Comparison of ENCODE assay signal across 1 cellular context in the genomic region with DNA sequence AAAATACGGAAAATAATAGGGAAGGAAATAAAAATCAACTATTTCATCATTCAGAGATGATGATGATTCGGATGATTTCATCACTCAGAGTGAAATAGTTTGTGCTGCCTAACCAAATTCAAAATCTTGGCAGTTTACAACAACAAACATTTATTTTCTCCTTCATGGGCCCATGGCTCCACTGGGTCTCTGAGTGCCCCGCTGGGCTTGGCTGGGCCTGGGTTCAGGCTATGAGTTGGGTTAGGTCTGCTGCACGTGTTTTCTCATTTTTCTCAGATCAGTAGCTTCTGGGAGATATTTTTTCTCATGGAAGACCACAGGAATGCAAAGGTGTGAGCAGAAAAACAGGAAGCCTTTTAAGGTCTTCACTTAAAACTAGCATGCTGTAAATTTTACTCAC.
TF ChIP-seq lines count a peak whose summit lies in the region.

No MANE protein-coding gene starts in this region.

TF ChIP-seq in GM23338, 12 proteins besides CTCF, POLR2A, EP300 and RAD21 (continued from another document):
- TF ChIP-seq ZNF462 (CRISPR knock-in tag; IDR thresholded peaks at IDR 0.05) = no peak
- TF ChIP-seq CREB1 (CRISPR knock-in tag; IDR thresholded peaks at IDR 0.05; ENCODE audit: low read depth) = no peak
- no peak for TF ChIP-seq STAT1 (IDR thresholded peaks at IDR 0.05; ENCODE audit: unreplicated experiment)
- no peak for TF ChIP-seq POLR2AphosphoS5 (IDR thresholded peaks at IDR 0.05; ENCODE audit: low read depth)
- TF ChIP-seq JUNB (IDR thresholded peaks at IDR 0.05; ENCODE audit: unreplicated experiment) = no peak
- TF ChIP-seq, protein P1, sequence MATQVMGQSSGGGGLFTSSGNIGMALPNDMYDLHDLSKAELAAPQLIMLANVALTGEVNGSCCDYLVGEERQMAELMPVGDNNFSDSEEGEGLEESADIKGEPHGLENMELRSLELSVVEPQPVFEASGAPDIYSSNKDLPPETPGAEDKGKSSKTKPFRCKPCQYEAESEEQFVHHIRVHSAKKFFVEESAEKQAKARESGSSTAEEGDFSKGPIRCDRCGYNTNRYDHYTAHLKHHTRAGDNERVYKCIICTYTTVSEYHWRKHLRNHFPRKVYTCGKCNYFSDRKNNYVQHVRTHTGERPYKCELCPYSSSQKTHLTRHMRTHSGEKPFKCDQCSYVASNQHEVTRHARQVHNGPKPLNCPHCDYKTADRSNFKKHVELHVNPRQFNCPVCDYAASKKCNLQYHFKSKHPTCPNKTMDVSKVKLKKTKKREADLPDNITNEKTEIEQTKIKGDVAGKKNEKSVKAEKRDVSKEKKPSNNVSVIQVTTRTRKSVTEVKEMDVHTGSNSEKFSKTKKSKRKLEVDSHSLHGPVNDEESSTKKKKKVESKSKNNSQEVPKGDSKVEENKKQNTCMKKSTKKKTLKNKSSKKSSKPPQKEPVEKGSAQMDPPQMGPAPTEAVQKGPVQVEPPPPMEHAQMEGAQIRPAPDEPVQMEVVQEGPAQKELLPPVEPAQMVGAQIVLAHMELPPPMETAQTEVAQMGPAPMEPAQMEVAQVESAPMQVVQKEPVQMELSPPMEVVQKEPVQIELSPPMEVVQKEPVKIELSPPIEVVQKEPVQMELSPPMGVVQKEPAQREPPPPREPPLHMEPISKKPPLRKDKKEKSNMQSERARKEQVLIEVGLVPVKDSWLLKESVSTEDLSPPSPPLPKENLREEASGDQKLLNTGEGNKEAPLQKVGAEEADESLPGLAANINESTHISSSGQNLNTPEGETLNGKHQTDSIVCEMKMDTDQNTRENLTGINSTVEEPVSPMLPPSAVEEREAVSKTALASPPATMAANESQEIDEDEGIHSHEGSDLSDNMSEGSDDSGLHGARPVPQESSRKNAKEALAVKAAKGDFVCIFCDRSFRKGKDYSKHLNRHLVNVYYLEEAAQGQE (IDR thresholded peaks at IDR 0.05; ENCODE audit: unreplicated experiment) = no peak
- TF ChIP-seq ZNF114 (CRISPR knock-in tag; IDR thresholded peaks at IDR 0.05) = no peak
- no peak for TF ChIP-seq EZH2 (IDR thresholded peaks at IDR 0.05; ENCODE audit: low read depth, unreplicated experiment)
- TF ChIP-seq, protein P2, sequence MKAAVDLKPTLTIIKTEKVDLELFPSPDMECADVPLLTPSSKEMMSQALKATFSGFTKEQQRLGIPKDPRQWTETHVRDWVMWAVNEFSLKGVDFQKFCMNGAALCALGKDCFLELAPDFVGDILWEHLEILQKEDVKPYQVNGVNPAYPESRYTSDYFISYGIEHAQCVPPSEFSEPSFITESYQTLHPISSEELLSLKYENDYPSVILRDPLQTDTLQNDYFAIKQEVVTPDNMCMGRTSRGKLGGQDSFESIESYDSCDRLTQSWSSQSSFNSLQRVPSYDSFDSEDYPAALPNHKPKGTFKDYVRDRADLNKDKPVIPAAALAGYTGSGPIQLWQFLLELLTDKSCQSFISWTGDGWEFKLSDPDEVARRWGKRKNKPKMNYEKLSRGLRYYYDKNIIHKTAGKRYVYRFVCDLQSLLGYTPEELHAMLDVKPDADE (IDR thresholded peaks at IDR 0.05) = no peak
